In genomic region chr17:32875904-32876413, GRCh38 we compare ENCODE assay signal across 8 cellular contexts. TPM values are rescaled to one million over a fixed set of nuclear protein-coding genes. Genes with fewer than 3 reads are reported as not detected.
A peak's percentile ranks its signal among the peaks of the same experiment; 100 is the strongest.
DNase-seq lines count a peak whose midpoint lies in the region; ATAC-seq and TF ChIP-seq lines count a peak whose summit lies in the region.

No MANE protein-coding gene starts in this region.

- peak overlapping the region; percentile 84 for H3K4me3 Mint-ChIP-seq in activated naive CD4-positive, alpha-beta T cell treated with anti-CD3 and anti-CD28 coated beads, Interleukin-2, amount 10 ng/mL, durations not matched to agents 7 days and 5 days

- 16% methylated on average over 15 of the region's 15 CpGs for WGBS in thymus

- H3K27me3 ChIP-seq in ascending aorta (no peaks in the 10 kb centered on the region), kidney epithelial cell (ENCODE audit: control insufficient read depth, insufficient read depth, low read length) (no peaks in the 10 kb centered on the region), thymus (ENCODE audit: control insufficient read depth, insufficient read depth) (peaks cover 11% of the 10 kb centered on the region)

- TF ChIP-seq CTCF in ascending aorta (IDR thresholded peaks at IDR 0.05), result no peak
- TF ChIP-seq CTCF in kidney epithelial cell (IDR thresholded peaks at IDR 0.05; ENCODE audit: insufficient read depth, low read length, poor library complexity, severe bottlenecking), result no peak

- H3K27ac ChIP-seq in ascending aorta (peak overlapping the region; percentile 96 to 98), thymus (ENCODE audit: low read depth) (peak overlapping the region; percentile 88)

- no peaks in the 10 kb centered on the region for H3K36me3 Mint-ChIP-seq in activated naive CD4-positive, alpha-beta T cell treated with anti-CD3 and anti-CD28 coated beads, Interleukin-2, amount 10 ng/mL, durations not matched to agents 7 days and 5 days

- CTCF ChIA-PET in activated naive CD4-positive, alpha-beta T cell treated with anti-CD3 and anti-CD28 coated beads, Interleukin-2, amount 10 ng/mL, durations not matched to agents 7 days and 5 days (lab: Charles Lee), result interaction anchor here (1.1 to 6.2 kb wide), 9 partner anchors 29 to 94 kb away, joined by 3 to 99 read pairs (median 7); no protein-coding TSS in a partner anchor

- H3K27ac Mint-ChIP-seq in activated naive CD4-positive, alpha-beta T cell treated with anti-CD3 and anti-CD28 coated beads, Interleukin-2, amount 10 ng/mL, durations not matched to agents 7 days and 5 days, result peak overlapping the region; percentile 75

- no peak for DNase-seq in activated naive CD4-positive, alpha-beta T cell treated with anti-CD3 and anti-CD28 coated beads, Interleukin-2, amount 10 ng/mL, durations not matched to agents 7 days and 5 days
- DNase-seq in activated naive CD4-positive, alpha-beta T cell treated with Interleukin-2 at 50 U/mL for 16 hours, result no peak
- DNase-seq in ascending aorta (ENCODE audit: low spot score in 2 of 2) (no peak), kidney epithelial cell (ENCODE audit: low read depth) (no peak), H4 (ENCODE audit: low spot score) (no peak), NCI-H1048 (lab: John Stamatoyannopoulos, UW) (no peak)

- no peaks in the 10 kb centered on the region for H3K9me3 Mint-ChIP-seq in activated naive CD4-positive, alpha-beta T cell treated with anti-CD3 and anti-CD28 coated beads, Interleukin-2, amount 10 ng/mL, durations not matched to agents 7 days and 5 days

- intact Hi-C loops in ascending aorta (cut with DNase I), result loop anchor here (2.0 to 10.0 kb wide), 5 partner anchors 47 to 394 kb away; no protein-coding TSS in a partner anchor

- H3K4me1 Mint-ChIP-seq in activated naive CD4-positive, alpha-beta T cell treated with anti-CD3 and anti-CD28 coated beads, Interleukin-2, amount 10 ng/mL, durations not matched to agents 7 days and 5 days, result peaks cover 13% of the 10 kb centered on the region

- no peak for ATAC-seq in GM21381 (IDR thresholded peaks at IDR 0.05; ENCODE audit: unreplicated experiment)

- H3K36me3 ChIP-seq in ascending aorta, result no peaks in the 10 kb centered on the region
- H3K36me3 ChIP-seq in kidney epithelial cell (ENCODE audit: control insufficient read depth, insufficient read depth, low read length), result no peaks in the 10 kb centered on the region
- no peaks in the 10 kb centered on the region for H3K36me3 ChIP-seq in thymus (ENCODE audit: control insufficient read depth, insufficient read depth)

- peaks cover 10 to 32% of the 10 kb centered on the region in 2 donors for H3K4me1 ChIP-seq in ascending aorta
- peaks cover 5% of the 10 kb centered on the region for H3K4me1 ChIP-seq in thymus (ENCODE audit: control insufficient read depth, insufficient read depth, low read length)

- H3K27me3 Mint-ChIP-seq in activated naive CD4-positive, alpha-beta T cell treated with anti-CD3 and anti-CD28 coated beads, Interleukin-2, amount 10 ng/mL, durations not matched to agents 7 days and 5 days, result peaks cover 31% of the 10 kb centered on the region

- H3K9me3 ChIP-seq in ascending aorta (no peaks in the 10 kb centered on the region), thymus (ENCODE audit: control insufficient read depth) (no peaks in the 10 kb centered on the region)

- H3K4me3 ChIP-seq in ascending aorta, result peak overlapping the region; percentile 85 to 93
- H3K4me3 ChIP-seq in kidney epithelial cell (ENCODE audit: low read depth, low read length), result peak overlapping the region; percentile 92
- H3K4me3 ChIP-seq in thymus (ENCODE audit: low read length), result no peak overlapping the region

RNA-seq across cellular contexts. Expression of gene MYO1D, which starts 1.0 kb away (rescaled TPM):
- total RNA-seq in ascending aorta (105 TPM), kidney epithelial cell (95.5 and 98.1 TPM in 2 replicates)
- 12.4 TPM for polyA plus RNA-seq in thymus
- total RNA-seq in H4 (2014; rRNA removed; shearing (Covaris generic)), result 7.6 and 12.6 TPM in 2 replicates

RNA-seq across cellular contexts. Expression of gene TMEM98, which starts 52.0 kb away (rescaled TPM):
- total RNA-seq in ascending aorta (50.6 TPM), kidney epithelial cell (81.1 and 109 TPM in 2 replicates)
- polyA plus RNA-seq in thymus, result 6.6 TPM
- total RNA-seq in H4 (2014; rRNA removed; shearing (Covaris generic)), result 23.9 and 40.1 TPM in 2 replicates
